Comparison of ENCODE assay signal across 13 cellular contexts in the genomic region with DNA sequence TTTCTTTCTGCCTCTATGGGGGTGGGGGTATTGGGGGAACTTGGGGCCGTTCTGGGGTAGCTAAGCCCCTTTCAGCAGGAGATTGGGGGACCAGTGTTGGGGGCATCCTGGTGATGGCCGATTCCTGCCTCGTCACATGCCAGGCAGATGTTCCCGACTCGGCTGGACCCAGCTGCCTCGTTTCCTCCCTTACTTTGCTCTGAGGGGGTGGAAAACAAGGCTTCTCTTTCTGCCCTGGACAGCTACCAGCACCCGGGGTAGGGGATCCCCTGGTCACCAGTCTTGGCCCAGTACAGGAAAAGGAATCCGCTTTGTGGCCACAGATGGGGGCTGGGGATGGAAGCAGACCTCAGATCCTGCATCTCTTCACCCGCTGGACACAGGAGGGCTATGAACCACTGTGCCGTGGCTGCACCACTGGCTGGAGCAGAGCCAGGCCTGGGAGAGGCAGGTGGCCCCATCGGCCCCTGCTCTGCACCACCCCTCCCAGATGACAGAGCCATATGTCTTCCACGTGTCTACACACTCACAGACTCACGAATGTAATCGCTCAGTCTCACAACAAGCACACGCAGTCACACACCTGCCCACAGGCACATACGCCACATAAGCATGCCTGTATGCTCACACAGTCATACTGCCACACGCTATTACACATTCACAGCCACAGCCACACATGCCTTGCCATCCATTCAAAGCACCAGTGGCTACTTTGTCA. TPM values are rescaled to one million over a fixed set of nuclear protein-coding genes. Genes with fewer than 3 reads are reported as not detected.
DNase-seq lines count a peak whose midpoint lies in the region; ATAC-seq and TF ChIP-seq lines count a peak whose summit lies in the region.
"Had no signal": no experiment of that assay in that cellular context is flagged by ENCODE, and none has a peak within 500 bp of the region (broad histone marks: within the 10 kb centered on the region; RNA-seq: fewer than 3 reads in every experiment).

No MANE protein-coding gene starts in this region.

- no peak for ATAC-seq in lower lobe of right lung
- ATAC-seq in thoracic aorta (ENCODE audit: insufficient number of reproducible peaks, low FRiP score, low read depth), result no peak
- ATAC-seq: activated CD4-positive, alpha-beta T cell treated with anti-CD3 and anti-CD28 coated beads for 36 hours had no signal

- WGBS in lower leg skin, 2 donors, result 40 to 58% methylated on average over 15 to 16 of the region's 17 CpGs

- no peaks in the 10 kb centered on the region for H3K27me3 ChIP-seq in lower lobe of right lung (ENCODE audit: low read depth)
- no peaks in the 10 kb centered on the region for H3K27me3 ChIP-seq in thoracic aorta (replicated peaks; ENCODE audit: insufficient read depth)
- H3K27me3 ChIP-seq: dorsolateral prefrontal cortex had no signal

- intact Hi-C loops in lower lobe of right lung (cut with DNase I) (no loop called here), lower leg skin (cut with DNase I; ENCODE audit: low total_unique reads) (loop anchor here (10.0 kb wide), 1 partner anchor 295 kb away; the partner anchor contains the start of gene MAN2C1)

- peak overlapping the region; percentile 89 for H3K27ac ChIP-seq in lower lobe of right lung
- H3K27ac ChIP-seq in thoracic aorta, result peak overlapping the region; percentile 98 to 99
- H3K27ac ChIP-seq: KMS-11 had no signal

- H3K4me1 ChIP-seq in lower lobe of right lung, result peaks cover 60% of the 10 kb centered on the region
- H3K4me1 ChIP-seq in thoracic aorta (ENCODE audit: control insufficient read depth in 1 of 2, low read depth in 2 of 2), result peaks cover 31 to 78% of the 10 kb centered on the region in 2 donors

- peaks cover 47% of the 10 kb centered on the region for H3K36me3 ChIP-seq in lower lobe of right lung
- peaks cover 21% of the 10 kb centered on the region for H3K36me3 ChIP-seq in thoracic aorta

- H3K9me3 ChIP-seq in lower lobe of right lung (no peaks in the 10 kb centered on the region), thoracic aorta (no peaks in the 10 kb centered on the region)

- no peak for TF ChIP-seq CTCF in lower lobe of right lung (IDR thresholded peaks at IDR 0.05)
- TF ChIP-seq CTCF in thoracic aorta (IDR thresholded peaks at IDR 0.05), result no peak
- no peak for TF ChIP-seq CTCF in lower leg skin (IDR thresholded peaks at IDR 0.05)

- no peak for TF ChIP-seq POLR2A in lower leg skin (IDR thresholded peaks at IDR 0.05)

- DNase-seq in NCI-H1694 (lab: John Stamatoyannopoulos, UW) (peak; percentile 55), astrocyte of the hippocampus (ENCODE audit: low read depth, low spot score) (peak; percentile 29), lower lobe of right lung (no peak), thoracic aorta (ENCODE audit: low spot score) (no peak), NCI-H226 (no peak), lower leg skin (ENCODE audit: low spot score in 2 of 2) (no peak)
- DNase-seq in stimulated activated CD8-positive, alpha-beta memory T cell treated with anti-CD3 and anti-CD28 coated beads, Interleukin-4, amount 100 ng/mL, for 48 hours, result no peak
- DNase-seq: activated CD4-positive, alpha-beta T cell treated with anti-CD3 and anti-CD28 coated beads for 36 hours; activated naive CD4-positive, alpha-beta T cell treated with Interleukin-2 at 50 U/mL for 16 hours; dorsolateral prefrontal cortex; NCI-H345; stimulated activated CD4-positive, alpha-beta T cell treated with anti-CD3 and anti-CD28 coated beads, Interleukin-4, amount 100 ng/mL, for 24 hours had no signal

- H3K4me3 ChIP-seq in lower lobe of right lung (no peak overlapping the region), thoracic aorta (no peak overlapping the region), lower leg skin (ENCODE audit: low read depth, poor library complexity, severe bottlenecking) (no peak overlapping the region)
- H3K4me3 ChIP-seq: dorsolateral prefrontal cortex had no signal

RNA-seq across cellular contexts. Expression of gene SNX33, which starts 12.4 kb away (rescaled TPM):
- total RNA-seq in lower lobe of right lung (28.9 TPM), thoracic aorta (10 to 100 TPM; 45.1 to 57.3 TPM), lower leg skin (10 to 100 TPM; 24.8 to 40.5 (median 35.5) TPM)

RNA-seq across cellular contexts. Expression of gene IMP3, which starts 20.1 kb away (rescaled TPM):
- total RNA-seq in lower lobe of right lung, result 56.5 TPM
- total RNA-seq in thoracic aorta, result 100 to 1,000 TPM in 1 of 2 donors, 10 to 100 TPM in 1; 79.9 to 127 TPM
- total RNA-seq in lower leg skin, result 100 to 1,000 TPM; 161 to 204 (median 185) TPM

RNA-seq across cellular contexts. Expression of gene SNUPN, which starts 34.6 kb away (rescaled TPM):
- total RNA-seq in lower lobe of right lung (21.7 TPM), thoracic aorta (10 to 100 TPM in 1 of 2 donors, 1 to 10 TPM in 1; 5.8 to 16.9 TPM), lower leg skin (10 to 100 TPM; 16.5 to 19.7 (median 18.1) TPM)

RNA-seq across cellular contexts. Expression of gene CSPG4, which starts 52.6 kb away (rescaled TPM):
- 15.0 TPM for total RNA-seq in lower lobe of right lung
- 100 to 1,000 TPM; 252 to 263 TPM for total RNA-seq in thoracic aorta
- total RNA-seq in lower leg skin, result 10 to 100 TPM in 2 of 4 donors, 1 to 10 TPM in 2; 9.1 to 28.7 (median 10.5) TPM
- total RNA-seq: activated CD4-positive, alpha-beta T cell treated with anti-CD3 and anti-CD28 coated beads for 36 hours had no signal

Comparison
In these comparisons a context has a peak if more than half of its experiments do, and no peak if none do; other contexts are left out.
1. DNase-seq: peak in NCI-H1694 (single experiment) and astrocyte of the hippocampus (single experiment); none in lower lobe of right lung (single experiment), thoracic aorta (single experiment), NCI-H226 (single experiment), stimulated activated CD8-positive, alpha-beta memory T cell treated with anti-CD3 and anti-CD28 coated beads, Interleukin-4, amount 100 ng/mL, for 48 hours (single experiment) and lower leg skin (0 of 2).